Comparison of ENCODE assay signal across 1 cellular context in the genomic region with DNA sequence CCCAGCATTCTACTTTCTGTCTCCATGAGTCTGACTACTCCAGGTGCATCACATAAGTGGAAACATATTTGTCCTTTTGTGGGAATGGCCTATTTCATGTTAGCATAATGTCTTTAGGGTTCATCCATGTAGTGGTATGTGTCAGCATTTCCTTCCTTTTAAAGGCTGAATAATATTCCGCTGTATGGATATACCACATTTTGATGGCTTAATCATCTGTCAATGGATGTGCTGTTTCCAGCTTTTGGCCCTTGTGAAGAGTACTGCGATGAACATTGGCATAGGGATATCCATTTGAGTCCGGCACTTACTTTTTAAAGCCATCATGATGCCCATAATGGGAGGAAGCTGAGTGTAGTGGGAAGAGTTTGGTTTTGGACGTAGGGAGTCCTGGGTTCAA.
TF ChIP-seq lines count a peak whose summit lies in the region.

No MANE protein-coding gene starts in this region.

TF ChIP-seq in HepG2, 621 proteins besides CTCF, POLR2A, EP300 and RAD21 (continued from another document):
- TF ChIP-seq, protein P1, sequence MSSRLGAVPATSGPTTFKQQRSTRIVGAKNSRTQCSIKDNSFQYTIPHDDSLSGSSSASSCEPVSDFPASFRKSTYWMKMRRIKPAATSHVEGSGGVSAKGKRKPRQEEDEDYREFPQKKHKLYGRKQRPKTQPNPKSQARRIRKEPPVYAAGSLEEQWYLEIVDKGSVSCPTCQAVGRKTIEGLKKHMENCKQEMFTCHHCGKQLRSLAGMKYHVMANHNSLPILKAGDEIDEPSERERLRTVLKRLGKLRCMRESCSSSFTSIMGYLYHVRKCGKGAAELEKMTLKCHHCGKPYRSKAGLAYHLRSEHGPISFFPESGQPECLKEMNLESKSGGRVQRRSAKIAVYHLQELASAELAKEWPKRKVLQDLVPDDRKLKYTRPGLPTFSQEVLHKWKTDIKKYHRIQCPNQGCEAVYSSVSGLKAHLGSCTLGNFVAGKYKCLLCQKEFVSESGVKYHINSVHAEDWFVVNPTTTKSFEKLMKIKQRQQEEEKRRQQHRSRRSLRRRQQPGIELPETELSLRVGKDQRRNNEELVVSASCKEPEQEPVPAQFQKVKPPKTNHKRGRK (CRISPR knock-in tag; IDR thresholded peaks at IDR 0.05), result no peak
- no peak for TF ChIP-seq ZNF354B (CRISPR knock-in tag; IDR thresholded peaks at IDR 0.05)
- TF ChIP-seq DNMT1 (CRISPR knock-in tag; IDR thresholded peaks at IDR 0.05), result no peak
- TF ChIP-seq SOX5 (CRISPR knock-in tag; IDR thresholded peaks at IDR 0.05; ENCODE audit: borderline replicate concordance), result no peak
- no peak for TF ChIP-seq ZNF12 (CRISPR knock-in tag; IDR thresholded peaks at IDR 0.05)
